Comparison of ENCODE assay signal across 24 cellular contexts in genomic region chr4:38951598-38951997, GRCh38.
"Had no signal": no experiment of that assay in that cellular context is flagged by ENCODE, and none has a peak within 500 bp of the region (broad histone marks: within the 10 kb centered on the region; RNA-seq: fewer than 3 reads in every experiment).

No MANE protein-coding gene starts in this region.

- H3K4me3 Mint-ChIP-seq: activated naive CD8-positive, alpha-beta T cell treated with anti-CD3 and anti-CD28 coated beads for 36 hours; central memory CD8-positive, alpha-beta T cell; effector memory CD8-positive, alpha-beta T cell; immature natural killer cell; natural killer cell; stimulated activated naive CD8-positive, alpha-beta T cell treated with anti-CD3 and anti-CD28 coated beads, Interleukin-15, amount 100 ng/mL, for 72 hours had no signal

- H3K36me3 ChIP-seq: breast epithelium, colonic mucosa, esophagus muscularis mucosa, left lung, pancreas, tibial nerve, WERI-Rb-1 had no signal

- ATAC-seq: effector memory CD8-positive, alpha-beta T cell; left lung; natural killer cell; pancreas; psoas muscle; right cardiac atrium; stimulated activated naive CD8-positive, alpha-beta T cell treated with anti-CD3 and anti-CD28 coated beads, Interleukin-15, amount 100 ng/mL, for 72 hours had no signal

- H3K9me3 Mint-ChIP-seq: activated naive CD8-positive, alpha-beta T cell treated with anti-CD3 and anti-CD28 coated beads for 36 hours; central memory CD8-positive, alpha-beta T cell; effector memory CD8-positive, alpha-beta T cell; natural killer cell; stimulated activated naive CD8-positive, alpha-beta T cell treated with anti-CD3 and anti-CD28 coated beads, Interleukin-15, amount 100 ng/mL, for 72 hours had no signal

- H3K27ac Mint-ChIP-seq: activated naive CD8-positive, alpha-beta T cell treated with anti-CD3 and anti-CD28 coated beads for 36 hours; natural killer cell; stimulated activated naive CD8-positive, alpha-beta T cell treated with anti-CD3 and anti-CD28 coated beads, Interleukin-15, amount 100 ng/mL, for 72 hours had no signal

- H3K4me1 ChIP-seq: breast epithelium, colonic mucosa, left lung, pancreas had no signal

- H3K4me3 ChIP-seq: breast epithelium, colonic mucosa, dorsolateral prefrontal cortex, esophagus muscularis mucosa, hepatocyte, left lung, lung, pancreas, psoas muscle, tibial nerve had no signal

- H3K27me3 ChIP-seq: breast epithelium, colonic mucosa, dorsolateral prefrontal cortex, esophagus muscularis mucosa, hepatocyte, left lung, pancreas, tibial nerve had no signal

- H3K36me3 Mint-ChIP-seq: activated naive CD8-positive, alpha-beta T cell treated with anti-CD3 and anti-CD28 coated beads for 36 hours; immature natural killer cell; natural killer cell had no signal

- H3K27ac ChIP-seq: breast epithelium, colonic mucosa, hepatocyte, left lung, pancreas, psoas muscle, tibial nerve, WERI-Rb-1 had no signal

- H3K9me3 ChIP-seq: breast epithelium, colonic mucosa, esophagus muscularis mucosa, left lung, pancreas, psoas muscle, tibial nerve had no signal

- DNase-seq: activated CD4-positive, alpha-beta T cell treated with anti-CD3 and anti-CD28 coated beads, Interleukin-2, amount 50 U/mL, for 48 hours; activated CD4-positive, CD25-positive, alpha-beta regulatory T cell treated with anti-CD3 and anti-CD28 coated beads, Interleukin-2, amount 50 U/mL, for 72 hours; activated naive CD4-positive, alpha-beta T cell treated with Interleukin-2 at 50 U/mL for 16 hours; activated naive CD8-positive, alpha-beta T cell treated with anti-CD3 and anti-CD28 coated beads for 36 hours; colonic mucosa; dorsolateral prefrontal cortex; effector memory CD8-positive, alpha-beta T cell; glutamatergic neuron; immature natural killer cell; kidney glomerular epithelial cell; left lung; natural killer cell; pancreas; psoas muscle; right cardiac atrium; stimulated activated CD4-positive, alpha-beta T cell treated with anti-CD3 and anti-CD28 coated beads, Interleukin-12 subunit alpha, Interleukin-12 subunit beta, amount 100 ng/mL, for 4 hours; stimulated activated naive CD8-positive, alpha-beta T cell treated with anti-CD3 and anti-CD28 coated beads, Interleukin-15, amount 100 ng/mL, for 72 hours; WERI-Rb-1 had no signal

- H3K27me3 Mint-ChIP-seq: activated naive CD8-positive, alpha-beta T cell treated with anti-CD3 and anti-CD28 coated beads for 36 hours had no signal
